In the genomic region with DNA sequence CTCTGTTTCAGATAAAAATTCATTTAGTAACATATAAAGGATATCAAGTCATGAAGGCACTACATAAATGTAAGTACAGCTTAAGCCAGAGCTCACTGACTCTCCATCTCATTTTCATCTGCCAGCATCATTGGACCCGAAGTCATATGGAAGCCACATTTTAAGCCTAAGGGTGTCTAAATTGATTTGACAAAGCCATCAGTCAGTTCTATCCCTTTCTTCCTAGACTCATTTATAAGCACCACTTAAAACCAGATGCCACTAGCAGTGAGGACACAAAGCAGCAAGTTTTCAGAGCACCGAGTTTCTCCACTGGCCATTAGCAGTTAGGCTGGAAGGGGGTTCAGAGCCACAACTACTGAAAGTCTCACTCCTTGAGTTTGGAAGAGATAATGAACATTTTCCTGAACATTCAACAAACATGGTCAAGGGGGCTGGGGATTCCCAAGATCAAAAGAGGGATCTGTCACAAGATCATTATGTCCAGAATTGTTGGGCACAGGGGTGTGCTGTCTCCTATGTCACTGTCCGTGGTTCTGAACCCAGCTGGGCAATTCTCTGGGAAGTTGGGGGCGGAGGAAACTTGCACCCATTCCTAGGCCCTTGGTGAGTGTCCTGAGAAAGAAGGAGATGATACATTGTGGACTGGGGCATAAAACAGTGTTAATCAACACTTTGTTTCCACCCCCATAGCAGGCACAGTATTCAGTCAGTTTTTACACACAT, we compare ENCODE assay signal across 1 cellular context.
TF ChIP-seq lines count a peak whose summit lies in the region.

No MANE protein-coding gene starts in this region.

TF ChIP-seq in HepG2, 621 proteins besides CTCF, POLR2A, EP300 and RAD21 (continued from another document and continues in another):
- TF ChIP-seq, protein P1, sequence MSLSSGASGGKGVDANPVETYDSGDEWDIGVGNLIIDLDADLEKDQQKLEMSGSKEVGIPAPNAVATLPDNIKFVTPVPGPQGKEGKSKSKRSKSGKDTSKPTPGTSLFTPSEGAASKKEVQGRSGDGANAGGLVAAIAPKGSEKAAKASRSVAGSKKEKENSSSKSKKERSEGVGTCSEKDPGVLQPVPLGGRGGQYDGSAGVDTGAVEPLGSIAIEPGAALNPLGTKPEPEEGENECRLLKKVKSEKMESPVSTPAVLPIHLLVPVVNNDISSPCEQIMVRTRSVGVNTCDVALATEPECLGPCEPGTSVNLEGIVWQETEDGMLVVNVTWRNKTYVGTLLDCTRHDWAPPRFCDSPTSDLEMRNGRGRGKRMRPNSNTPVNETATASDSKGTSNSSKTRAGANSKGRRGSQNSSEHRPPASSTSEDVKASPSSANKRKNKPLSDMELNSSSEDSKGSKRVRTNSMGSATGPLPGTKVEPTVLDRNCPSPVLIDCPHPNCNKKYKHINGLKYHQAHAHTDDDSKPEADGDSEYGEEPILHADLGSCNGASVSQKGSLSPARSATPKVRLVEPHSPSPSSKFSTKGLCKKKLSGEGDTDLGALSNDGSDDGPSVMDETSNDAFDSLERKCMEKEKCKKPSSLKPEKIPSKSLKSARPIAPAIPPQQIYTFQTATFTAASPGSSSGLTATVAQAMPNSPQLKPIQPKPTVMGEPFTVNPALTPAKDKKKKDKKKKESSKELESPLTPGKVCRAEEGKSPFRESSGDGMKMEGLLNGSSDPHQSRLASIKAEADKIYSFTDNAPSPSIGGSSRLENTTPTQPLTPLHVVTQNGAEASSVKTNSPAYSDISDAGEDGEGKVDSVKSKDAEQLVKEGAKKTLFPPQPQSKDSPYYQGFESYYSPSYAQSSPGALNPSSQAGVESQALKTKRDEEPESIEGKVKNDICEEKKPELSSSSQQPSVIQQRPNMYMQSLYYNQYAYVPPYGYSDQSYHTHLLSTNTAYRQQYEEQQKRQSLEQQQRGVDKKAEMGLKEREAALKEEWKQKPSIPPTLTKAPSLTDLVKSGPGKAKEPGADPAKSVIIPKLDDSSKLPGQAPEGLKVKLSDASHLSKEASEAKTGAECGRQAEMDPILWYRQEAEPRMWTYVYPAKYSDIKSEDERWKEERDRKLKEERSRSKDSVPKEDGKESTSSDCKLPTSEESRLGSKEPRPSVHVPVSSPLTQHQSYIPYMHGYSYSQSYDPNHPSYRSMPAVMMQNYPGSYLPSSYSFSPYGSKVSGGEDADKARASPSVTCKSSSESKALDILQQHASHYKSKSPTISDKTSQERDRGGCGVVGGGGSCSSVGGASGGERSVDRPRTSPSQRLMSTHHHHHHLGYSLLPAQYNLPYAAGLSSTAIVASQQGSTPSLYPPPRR (CRISPR knock-in tag; IDR thresholded peaks at IDR 0.05; ENCODE audit: borderline replicate concordance), result no peak
- TF ChIP-seq ZNF773 (CRISPR knock-in tag; IDR thresholded peaks at IDR 0.05; ENCODE audit: borderline replicate concordance), result no peak
- no peak for TF ChIP-seq ZNF354B (CRISPR knock-in tag; IDR thresholded peaks at IDR 0.05)
- no peak for TF ChIP-seq ZNF20 (CRISPR knock-in tag; IDR thresholded peaks at IDR 0.05)
- TF ChIP-seq ZNF232 (CRISPR knock-in tag; IDR thresholded peaks at IDR 0.05; ENCODE audit: borderline replicate concordance), result peak; percentile 40; the same call in 1 of the 2 replicates
- TF ChIP-seq ZNF468 (CRISPR knock-in tag; IDR thresholded peaks at IDR 0.05), result no peak
- no peak for TF ChIP-seq MEIS1 (CRISPR knock-in tag; IDR thresholded peaks at IDR 0.05; ENCODE audit: borderline replicate concordance)
- TF ChIP-seq KLF6 (CRISPR knock-in tag; IDR thresholded peaks at IDR 0.05), result 0 out of 2 replicates have a peak, but pooled peaks have one; percentile 30
- no peak for TF ChIP-seq PHF20 (CRISPR knock-in tag; IDR thresholded peaks at IDR 0.05)
- TF ChIP-seq, protein P2, sequence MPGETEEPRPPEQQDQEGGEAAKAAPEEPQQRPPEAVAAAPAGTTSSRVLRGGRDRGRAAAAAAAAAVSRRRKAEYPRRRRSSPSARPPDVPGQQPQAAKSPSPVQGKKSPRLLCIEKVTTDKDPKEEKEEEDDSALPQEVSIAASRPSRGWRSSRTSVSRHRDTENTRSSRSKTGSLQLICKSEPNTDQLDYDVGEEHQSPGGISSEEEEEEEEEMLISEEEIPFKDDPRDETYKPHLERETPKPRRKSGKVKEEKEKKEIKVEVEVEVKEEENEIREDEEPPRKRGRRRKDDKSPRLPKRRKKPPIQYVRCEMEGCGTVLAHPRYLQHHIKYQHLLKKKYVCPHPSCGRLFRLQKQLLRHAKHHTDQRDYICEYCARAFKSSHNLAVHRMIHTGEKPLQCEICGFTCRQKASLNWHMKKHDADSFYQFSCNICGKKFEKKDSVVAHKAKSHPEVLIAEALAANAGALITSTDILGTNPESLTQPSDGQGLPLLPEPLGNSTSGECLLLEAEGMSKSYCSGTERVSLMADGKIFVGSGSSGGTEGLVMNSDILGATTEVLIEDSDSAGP (CRISPR knock-in tag; IDR thresholded peaks at IDR 0.05; ENCODE audit: borderline replicate concordance), result no peak
- TF ChIP-seq, protein P3, sequence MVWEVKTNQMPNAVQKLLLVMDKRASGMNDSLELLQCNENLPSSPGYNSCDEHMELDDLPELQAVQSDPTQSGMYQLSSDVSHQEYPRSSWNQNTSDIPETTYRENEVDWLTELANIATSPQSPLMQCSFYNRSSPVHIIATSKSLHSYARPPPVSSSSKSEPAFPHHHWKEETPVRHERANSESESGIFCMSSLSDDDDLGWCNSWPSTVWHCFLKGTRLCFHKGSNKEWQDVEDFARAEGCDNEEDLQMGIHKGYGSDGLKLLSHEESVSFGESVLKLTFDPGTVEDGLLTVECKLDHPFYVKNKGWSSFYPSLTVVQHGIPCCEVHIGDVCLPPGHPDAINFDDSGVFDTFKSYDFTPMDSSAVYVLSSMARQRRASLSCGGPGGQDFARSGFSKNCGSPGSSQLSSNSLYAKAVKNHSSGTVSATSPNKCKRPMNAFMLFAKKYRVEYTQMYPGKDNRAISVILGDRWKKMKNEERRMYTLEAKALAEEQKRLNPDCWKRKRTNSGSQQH (CRISPR knock-in tag; IDR thresholded peaks at IDR 0.05; ENCODE audit: low read depth), result 0 out of 2 replicates have a peak, but pooled peaks have one; percentile 27
- no peak for TF ChIP-seq ZNF292 (CRISPR knock-in tag; IDR thresholded peaks at IDR 0.05; ENCODE audit: borderline replicate concordance, low read depth)
- TF ChIP-seq, protein P4, sequence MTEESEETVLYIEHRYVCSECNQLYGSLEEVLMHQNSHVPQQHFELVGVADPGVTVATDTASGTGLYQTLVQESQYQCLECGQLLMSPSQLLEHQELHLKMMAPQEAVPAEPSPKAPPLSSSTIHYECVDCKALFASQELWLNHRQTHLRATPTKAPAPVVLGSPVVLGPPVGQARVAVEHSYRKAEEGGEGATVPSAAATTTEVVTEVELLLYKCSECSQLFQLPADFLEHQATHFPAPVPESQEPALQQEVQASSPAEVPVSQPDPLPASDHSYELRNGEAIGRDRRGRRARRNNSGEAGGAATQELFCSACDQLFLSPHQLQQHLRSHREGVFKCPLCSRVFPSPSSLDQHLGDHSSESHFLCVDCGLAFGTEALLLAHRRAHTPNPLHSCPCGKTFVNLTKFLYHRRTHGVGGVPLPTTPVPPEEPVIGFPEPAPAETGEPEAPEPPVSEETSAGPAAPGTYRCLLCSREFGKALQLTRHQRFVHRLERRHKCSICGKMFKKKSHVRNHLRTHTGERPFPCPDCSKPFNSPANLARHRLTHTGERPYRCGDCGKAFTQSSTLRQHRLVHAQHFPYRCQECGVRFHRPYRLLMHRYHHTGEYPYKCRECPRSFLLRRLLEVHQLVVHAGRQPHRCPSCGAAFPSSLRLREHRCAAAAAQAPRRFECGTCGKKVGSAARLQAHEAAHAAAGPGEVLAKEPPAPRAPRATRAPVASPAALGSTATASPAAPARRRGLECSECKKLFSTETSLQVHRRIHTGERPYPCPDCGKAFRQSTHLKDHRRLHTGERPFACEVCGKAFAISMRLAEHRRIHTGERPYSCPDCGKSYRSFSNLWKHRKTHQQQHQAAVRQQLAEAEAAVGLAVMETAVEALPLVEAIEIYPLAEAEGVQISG (CRISPR knock-in tag; IDR thresholded peaks at IDR 0.05), result no peak
- TF ChIP-seq, protein P5, sequence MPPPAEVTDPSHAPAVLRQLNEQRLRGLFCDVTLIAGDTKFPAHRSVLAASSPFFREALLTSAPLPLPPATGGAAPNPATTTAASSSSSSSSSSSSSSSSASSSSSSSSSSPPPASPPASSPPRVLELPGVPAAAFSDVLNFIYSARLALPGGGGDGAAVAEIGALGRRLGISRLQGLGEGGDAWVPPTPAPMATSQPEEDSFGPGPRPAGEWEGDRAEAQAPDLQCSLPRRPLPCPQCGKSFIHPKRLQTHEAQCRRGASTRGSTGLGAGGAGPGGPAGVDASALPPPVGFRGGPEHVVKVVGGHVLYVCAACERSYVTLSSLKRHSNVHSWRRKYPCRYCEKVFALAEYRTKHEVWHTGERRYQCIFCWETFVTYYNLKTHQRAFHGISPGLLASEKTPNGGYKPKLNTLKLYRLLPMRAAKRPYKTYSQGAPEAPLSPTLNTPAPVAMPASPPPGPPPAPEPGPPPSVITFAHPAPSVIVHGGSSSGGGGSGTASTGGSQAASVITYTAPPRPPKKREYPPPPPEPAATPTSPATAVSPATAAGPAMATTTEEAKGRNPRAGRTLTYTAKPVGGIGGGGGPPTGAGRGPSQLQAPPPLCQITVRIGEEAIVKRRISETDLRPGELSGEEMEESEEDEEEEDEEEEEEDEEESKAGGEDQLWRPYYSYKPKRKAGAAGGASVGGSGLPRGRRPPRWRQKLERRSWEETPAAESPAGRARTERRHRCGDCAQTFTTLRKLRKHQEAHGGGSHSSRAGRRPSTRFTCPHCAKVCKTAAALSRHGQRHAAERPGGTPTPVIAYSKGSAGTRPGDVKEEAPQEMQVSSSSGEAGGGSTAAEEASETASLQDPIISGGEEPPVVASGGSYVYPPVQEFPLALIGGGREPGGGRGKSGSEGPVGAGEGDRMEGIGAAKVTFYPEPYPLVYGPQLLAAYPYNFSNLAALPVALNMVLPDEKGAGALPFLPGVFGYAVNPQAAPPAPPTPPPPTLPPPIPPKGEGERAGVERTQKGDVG (CRISPR knock-in tag; IDR thresholded peaks at IDR 0.05; ENCODE audit: borderline replicate concordance), result no peak
- TF ChIP-seq ZNF383 (CRISPR knock-in tag; IDR thresholded peaks at IDR 0.05; ENCODE audit: borderline replicate concordance), result no peak
- no peak for TF ChIP-seq ZNF660 (CRISPR knock-in tag; IDR thresholded peaks at IDR 0.05; ENCODE audit: borderline replicate concordance, low read depth)
- TF ChIP-seq ELF3 (CRISPR knock-in tag; IDR thresholded peaks at IDR 0.05), result 0 out of 2 replicates have a peak, but pooled peaks have one; percentile 31
- TF ChIP-seq MTF2 (CRISPR knock-in tag; IDR thresholded peaks at IDR 0.05; ENCODE audit: borderline replicate concordance), result no peak
- TF ChIP-seq ZNF598 (CRISPR knock-in tag; IDR thresholded peaks at IDR 0.05; ENCODE audit: borderline replicate concordance), result no peak
- TF ChIP-seq, protein P6, sequence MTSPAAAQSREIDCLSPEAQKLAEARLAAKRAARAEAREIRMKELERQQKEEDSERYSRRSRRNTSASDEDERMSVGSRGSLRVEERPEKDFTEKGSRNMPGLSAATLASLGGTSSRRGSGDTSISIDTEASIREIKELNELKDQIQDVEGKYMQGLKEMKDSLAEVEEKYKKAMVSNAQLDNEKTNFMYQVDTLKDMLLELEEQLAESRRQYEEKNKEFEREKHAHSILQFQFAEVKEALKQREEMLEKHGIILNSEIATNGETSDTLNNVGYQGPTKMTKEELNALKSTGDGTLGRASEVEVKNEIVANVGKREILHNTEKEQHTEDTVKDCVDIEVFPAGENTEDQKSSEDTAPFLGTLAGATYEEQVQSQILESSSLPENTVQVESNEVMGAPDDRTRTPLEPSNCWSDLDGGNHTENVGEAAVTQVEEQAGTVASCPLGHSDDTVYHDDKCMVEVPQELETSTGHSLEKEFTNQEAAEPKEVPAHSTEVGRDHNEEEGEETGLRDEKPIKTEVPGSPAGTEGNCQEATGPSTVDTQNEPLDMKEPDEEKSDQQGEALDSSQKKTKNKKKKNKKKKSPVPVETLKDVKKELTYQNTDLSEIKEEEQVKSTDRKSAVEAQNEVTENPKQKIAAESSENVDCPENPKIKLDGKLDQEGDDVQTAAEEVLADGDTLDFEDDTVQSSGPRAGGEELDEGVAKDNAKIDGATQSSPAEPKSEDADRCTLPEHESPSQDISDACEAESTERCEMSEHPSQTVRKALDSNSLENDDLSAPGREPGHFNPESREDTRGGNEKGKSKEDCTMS (CRISPR knock-in tag; conservative IDR thresholded peaks at IDR 0.05), result no peak
- TF ChIP-seq, protein P7, sequence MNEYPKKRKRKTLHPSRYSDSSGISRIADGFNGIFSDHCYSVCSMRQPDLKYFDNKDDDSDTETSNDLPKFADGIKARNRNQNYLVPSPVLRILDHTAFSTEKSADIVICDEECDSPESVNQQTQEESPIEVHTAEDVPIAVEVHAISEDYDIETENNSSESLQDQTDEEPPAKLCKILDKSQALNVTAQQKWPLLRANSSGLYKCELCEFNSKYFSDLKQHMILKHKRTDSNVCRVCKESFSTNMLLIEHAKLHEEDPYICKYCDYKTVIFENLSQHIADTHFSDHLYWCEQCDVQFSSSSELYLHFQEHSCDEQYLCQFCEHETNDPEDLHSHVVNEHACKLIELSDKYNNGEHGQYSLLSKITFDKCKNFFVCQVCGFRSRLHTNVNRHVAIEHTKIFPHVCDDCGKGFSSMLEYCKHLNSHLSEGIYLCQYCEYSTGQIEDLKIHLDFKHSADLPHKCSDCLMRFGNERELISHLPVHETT (CRISPR knock-in tag; conservative IDR thresholded peaks at IDR 0.05), result no peak
- no peak for TF ChIP-seq SMAD3 (CRISPR knock-in tag; IDR thresholded peaks at IDR 0.05)
- TF ChIP-seq, protein P8, sequence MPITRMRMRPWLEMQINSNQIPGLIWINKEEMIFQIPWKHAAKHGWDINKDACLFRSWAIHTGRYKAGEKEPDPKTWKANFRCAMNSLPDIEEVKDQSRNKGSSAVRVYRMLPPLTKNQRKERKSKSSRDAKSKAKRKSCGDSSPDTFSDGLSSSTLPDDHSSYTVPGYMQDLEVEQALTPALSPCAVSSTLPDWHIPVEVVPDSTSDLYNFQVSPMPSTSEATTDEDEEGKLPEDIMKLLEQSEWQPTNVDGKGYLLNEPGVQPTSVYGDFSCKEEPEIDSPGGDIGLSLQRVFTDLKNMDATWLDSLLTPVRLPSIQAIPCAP (CRISPR knock-in tag; IDR thresholded peaks at IDR 0.05; ENCODE audit: low read depth), result no peak
- TF ChIP-seq PHF21A (CRISPR knock-in tag; IDR thresholded peaks at IDR 0.05), result no peak
- TF ChIP-seq KDM5A (IDR thresholded peaks at IDR 0.05; ENCODE audit: borderline replicate concordance, low read length), result no peak
- no peak for TF ChIP-seq DNMT3B (CRISPR knock-in tag; conservative IDR thresholded peaks at IDR 0.05)
- no peak for TF ChIP-seq NR2F6 (IDR thresholded peaks at IDR 0.05)
- no peak for TF ChIP-seq NR2F6 (CRISPR knock-in tag; IDR thresholded peaks at IDR 0.05)
- no peak for TF ChIP-seq ZNF619 (CRISPR knock-in tag; IDR thresholded peaks at IDR 0.05)
- TF ChIP-seq, protein P9, sequence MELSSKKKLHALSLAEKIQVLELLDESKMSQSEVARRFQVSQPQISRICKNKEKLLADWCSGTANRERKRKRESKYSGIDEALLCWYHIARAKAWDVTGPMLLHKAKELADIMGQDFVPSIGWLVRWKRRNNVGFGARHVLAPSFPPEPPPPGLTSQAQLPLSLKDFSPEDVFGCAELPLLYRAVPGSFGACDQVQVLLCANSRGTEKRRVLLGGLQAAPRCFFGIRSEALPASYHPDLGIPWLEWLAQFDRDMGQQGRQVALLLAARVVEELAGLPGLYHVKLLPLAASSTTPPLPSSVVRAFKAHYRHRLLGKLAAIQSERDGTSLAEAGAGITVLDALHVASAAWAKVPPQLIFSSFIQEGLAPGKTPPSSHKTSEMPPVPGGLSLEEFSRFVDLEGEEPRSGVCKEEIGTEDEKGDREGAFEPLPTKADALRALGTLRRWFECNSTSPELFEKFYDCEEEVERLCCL (CRISPR knock-in tag; IDR thresholded peaks at IDR 0.05; ENCODE audit: borderline replicate concordance), result no peak
- TF ChIP-seq KDM3A (CRISPR knock-in tag; IDR thresholded peaks at IDR 0.05; ENCODE audit: low read depth), result no peak
- TF ChIP-seq, protein P10, sequence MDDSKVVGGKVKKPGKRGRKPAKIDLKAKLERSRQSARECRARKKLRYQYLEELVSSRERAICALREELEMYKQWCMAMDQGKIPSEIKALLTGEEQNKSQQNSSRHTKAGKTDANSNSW (CRISPR knock-in tag; IDR thresholded peaks at IDR 0.05; ENCODE audit: borderline replicate concordance), result no peak
